ENCODE assay signal across 19 cellular contexts in the genomic region with DNA sequence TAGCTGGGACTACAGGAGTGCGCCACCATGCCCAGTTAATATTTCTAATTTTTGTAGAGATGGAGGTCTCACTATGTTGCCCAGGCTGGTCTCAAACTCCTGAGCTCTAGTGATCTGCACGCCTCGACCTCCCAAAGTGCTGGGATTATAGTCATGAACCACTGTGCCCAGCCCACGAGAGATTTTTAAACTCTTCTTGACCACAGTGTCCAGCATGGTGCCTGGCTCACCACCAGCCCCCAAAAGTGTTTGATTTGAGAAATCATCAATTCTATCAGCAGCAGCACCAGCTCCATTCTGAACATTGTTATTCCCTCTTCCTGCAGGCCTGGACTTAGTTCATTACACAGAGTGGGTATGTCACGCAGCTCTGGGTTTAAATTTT. TPM values are rescaled to one million over a fixed set of nuclear protein-coding genes. Genes with fewer than 3 reads are reported as not detected.
DNase-seq lines count a peak whose midpoint lies in the region; ATAC-seq and TF ChIP-seq lines count a peak whose summit lies in the region.
"Had no signal": no experiment of that assay in that cellular context is flagged by ENCODE, and none has a peak within 500 bp of the region (broad histone marks: within the 10 kb centered on the region; RNA-seq: fewer than 3 reads in every experiment).

No MANE protein-coding gene starts in this region.

- H3K27me3 ChIP-seq in SK-N-SH (ENCODE audit: insufficient read depth): no peaks in the 10 kb centered on the region
- H3K27me3 ChIP-seq in colonic mucosa: no peaks in the 10 kb centered on the region
- peaks cover 0 to 5% of the 10 kb centered on the region in 2 experiments for H3K27me3 ChIP-seq in mesenchymal stem cell (ENCODE audit: control insufficient read depth in 1 of 2, insufficient read depth in 1 of 2, low read length in 2 of 2)
- H3K27me3 ChIP-seq in stomach smooth muscle (ENCODE audit: control insufficient read depth in 1 of 2, insufficient read depth in 2 of 2, low read length in 2 of 2): no peaks in the 10 kb centered on the region
- H3K27me3 ChIP-seq: suprapubic skin had no signal

- TF ChIP-seq EP300 in SK-N-SH (IDR thresholded peaks at IDR 0.05; ENCODE audit: borderline replicate concordance in 1 of 2, low read depth in 1 of 2, low read length in 1 of 2): no peak

- peak overlapping the region; percentile 82 to 96 for H2BK12ac ChIP-seq in mesenchymal stem cell (ENCODE audit: low read length in 2 of 2)

- H2BK120ac ChIP-seq in mesenchymal stem cell (ENCODE audit: low read depth, low read length): peak overlapping the region; percentile 56

- peak overlapping the region; percentile 78 to 88 for H3K18ac ChIP-seq in mesenchymal stem cell (ENCODE audit: low read depth in 1 of 2, low read length in 2 of 2)

- H3K4ac ChIP-seq in mesenchymal stem cell (ENCODE audit: low read depth in 1 of 2, low read length in 2 of 2): peak overlapping the region; percentile 61 to 83

- H3K4me2 ChIP-seq in SK-N-SH: 0 out of 2 replicates have a peak overlapping the region, but pooled peaks have one; percentile 18
- no peak overlapping the region for H3K4me2 ChIP-seq in mesenchymal stem cell (ENCODE audit: low read length, poor library complexity, severe bottlenecking)

- ATAC-seq in SK-N-SH treated with all-trans-retinoic acid at 6 μM for 48 hours: no peak
- no peak for ATAC-seq in HG03139 (IDR thresholded peaks at IDR 0.05; ENCODE audit: unreplicated experiment)
- no peak for ATAC-seq in GM19397 (IDR thresholded peaks at IDR 0.05; ENCODE audit: unreplicated experiment)

- H2AK5ac ChIP-seq in mesenchymal stem cell (ENCODE audit: low read length, severe bottlenecking): peak overlapping the region; percentile 36

- H3K79me1 ChIP-seq in mesenchymal stem cell (replicated peaks; ENCODE audit: low read length, poor library complexity, severe bottlenecking): no peaks in the 10 kb centered on the region

- H4K8ac ChIP-seq in mesenchymal stem cell (ENCODE audit: low read length): peak overlapping the region; percentile 37

- H3K9me3 ChIP-seq in SK-N-SH (no peaks in the 10 kb centered on the region), colonic mucosa (no peaks in the 10 kb centered on the region), mesenchymal stem cell (ENCODE audit: control insufficient read depth, low read length) (no peaks in the 10 kb centered on the region), stomach smooth muscle (ENCODE audit: control insufficient read depth in 2 of 2, low read length in 2 of 2) (no peaks in the 10 kb centered on the region)
- H3K9me3 ChIP-seq: suprapubic skin had no signal

- WGBS in SK-N-SH (ENCODE audit: low lambda C conversion rate): 79% methylated on average over 5 of the region's 5 CpGs
- WGBS in mesenchymal stem cell: 97% methylated on average over 5 of the region's 5 CpGs

- H4K91ac ChIP-seq in mesenchymal stem cell (ENCODE audit: low read length): peak overlapping the region; percentile 94

- H3K9me2 ChIP-seq in SK-N-SH: no peaks in the 10 kb centered on the region

- H3K79me2 ChIP-seq in SK-N-SH (ENCODE audit: insufficient read depth): peaks cover 33% of the 10 kb centered on the region

- H2AFZ ChIP-seq in SK-N-SH (ENCODE audit: low read depth): no peak overlapping the region
- H2AFZ ChIP-seq in mesenchymal stem cell (ENCODE audit: low read depth, low read length): no peak overlapping the region

- TF ChIP-seq RAD21 in SK-N-SH (IDR thresholded peaks at IDR 0.05; ENCODE audit: low read length): no peak

- intact Hi-C loops in colonic mucosa (cut with DNase I): loop anchor here (5.0 kb wide), 4 partner anchors 55 to 110 kb away; no protein-coding TSS in a partner anchor

- H3K27ac ChIP-seq in SK-N-SH (ENCODE audit: low read depth in 2 of 2, low read length in 1 of 2) (peak overlapping the region in 1 of 2 experiments; percentile 76; a peak in 3 of 4 replicates), colonic mucosa (peak overlapping the region; percentile 20), mesenchymal stem cell (ENCODE audit: low read length, poor library complexity, severe bottlenecking) (peak overlapping the region; percentile 16), stomach smooth muscle (ENCODE audit: low read length) (peak overlapping the region; percentile 55)
- H3K27ac ChIP-seq: 22Rv1, suprapubic skin had no signal

- H3K4me1 ChIP-seq in SK-N-SH (ENCODE audit: control insufficient read depth in 1 of 2, insufficient read depth in 2 of 2, low read depth in 1 of 2, low read length in 1 of 2) (peaks cover 34 to 43% of the 10 kb centered on the region in 2 experiments), colonic mucosa (no peaks in the 10 kb centered on the region), mesenchymal stem cell (ENCODE audit: control insufficient read depth, insufficient read depth, low read depth, low read length) (peaks cover 27% of the 10 kb centered on the region), stomach smooth muscle (ENCODE audit: control insufficient read depth, insufficient read depth, low read length) (peaks cover 65% of the 10 kb centered on the region)

- no peak overlapping the region for H2BK5ac ChIP-seq in mesenchymal stem cell (ENCODE audit: low read depth, low read length, poor library complexity, severe bottlenecking)

- no peak overlapping the region for H3K4me3 ChIP-seq in SK-N-SH (ENCODE audit: low read depth in 2 of 2, low read length in 1 of 2)
- no peak overlapping the region for H3K4me3 ChIP-seq in colonic mucosa
- H3K4me3 ChIP-seq in mesenchymal stem cell (ENCODE audit: insufficient read depth in 1 of 2, low read depth in 1 of 2, low read length in 2 of 2): no peak overlapping the region
- no peak overlapping the region for H3K4me3 ChIP-seq in stomach smooth muscle (ENCODE audit: low read length in 2 of 2)
- H3K4me3 ChIP-seq: suprapubic skin had no signal

- TF ChIP-seq CTCF in SK-N-SH (IDR thresholded peaks at IDR 0.05) (no peak), colonic mucosa (IDR thresholded peaks at IDR 0.05) (no peak)

- peaks cover 0 to 3% of the 10 kb centered on the region in 2 experiments for H3K36me3 ChIP-seq in SK-N-SH (replicated peaks in 1 of 2; ENCODE audit: control insufficient read depth in 1 of 2, insufficient read depth in 2 of 2, low read length in 1 of 2)
- no peaks in the 10 kb centered on the region for H3K36me3 ChIP-seq in colonic mucosa
- H3K36me3 ChIP-seq in mesenchymal stem cell (ENCODE audit: control insufficient read depth in 1 of 2, insufficient read depth in 2 of 2, low read depth in 1 of 2, low read length in 2 of 2): no peaks in the 10 kb centered on the region
- no peaks in the 10 kb centered on the region for H3K36me3 ChIP-seq in stomach smooth muscle (ENCODE audit: control insufficient read depth in 2 of 2, insufficient read depth in 2 of 2, low read length in 2 of 2)
- H3K36me3 ChIP-seq: suprapubic skin had no signal

- no peak for DNase-seq in SK-N-SH
- DNase-seq in colonic mucosa: no peak
- no peak for DNase-seq in mesenchymal stem cell
- DNase-seq in NCI-H187 treated with DMSO at 0.1 percent for 48 hours (lab: John Stamatoyannopoulos, UW): no peak
- DNase-seq: activated CD4-positive, alpha-beta T cell treated with anti-CD3 and anti-CD28 coated beads, Interleukin-2, amount 50 U/mL, for 4 hours; activated T-cell treated with anti-CD3 and anti-CD28 coated beads, Interleukin-2, amount 50 U/mL, for 24 hours; caudate nucleus; CD4-positive, CD25-positive, alpha-beta regulatory T cell; glutamatergic neuron; naive B cell; NCI-H1930; NCI-H524 treated with DMSO at 0.1 percent for 48 hours; stimulated activated CD4-positive, alpha-beta T cell treated with anti-CD3 and anti-CD28 coated beads, Interleukin-1b, Interleukin-23, amount 100 ng/mL, for 48 hours had no signal

- H4K20me1 ChIP-seq in SK-N-SH (ENCODE audit: insufficient read depth): no peaks in the 10 kb centered on the region

- H2BK15ac ChIP-seq in mesenchymal stem cell (ENCODE audit: low read depth, poor library complexity, severe bottlenecking): no peak overlapping the region

- H3K9ac ChIP-seq in SK-N-SH: peak overlapping the region; percentile 36; the same call in 1 of the 2 replicates
- no peak overlapping the region for H3K9ac ChIP-seq in colonic mucosa (ENCODE audit: low read depth in 2 of 2, low read length in 2 of 2)
- no peak overlapping the region for H3K9ac ChIP-seq in mesenchymal stem cell (ENCODE audit: low read length)
- H3K9ac ChIP-seq in stomach smooth muscle (ENCODE audit: low read length in 2 of 2): peak overlapping the region in 1 of 2 donors; percentile 21

- no peak overlapping the region for H3K14ac ChIP-seq in mesenchymal stem cell (ENCODE audit: low read length in 2 of 2)

- POLR2A ChIA-PET in SK-N-SH (lab: Yijun Ruan, JAX): no interaction called here

- CTCF ChIA-PET in SK-N-SH (lab: Yijun Ruan, JAX): interaction anchor here (0.7 to 8.1 kb wide), 12 partner anchors 10 to 603 kb away, joined by 3 to 63 read pairs (median 4); a partner anchor contains a TSS

- peaks cover 29% of the 10 kb centered on the region for H3F3A ChIP-seq in SK-N-SH (replicated peaks; ENCODE audit: insufficient read depth)

- H3K23ac ChIP-seq in mesenchymal stem cell (ENCODE audit: low read length in 2 of 2): no peak overlapping the region

TF ChIP-seq in SK-N-SH, 30 proteins besides CTCF, POLR2A, EP300 and RAD21 (continues in another document):
- no peak for TF ChIP-seq RXRA (IDR thresholded peaks at IDR 0.05; ENCODE audit: borderline replicate concordance, low read depth)
- TF ChIP-seq FOXM1 (IDR thresholded peaks at IDR 0.05; ENCODE audit: low read depth): no peak
- TF ChIP-seq GABPA (IDR thresholded peaks at IDR 0.05; ENCODE audit: low read depth): no peak
- no peak for TF ChIP-seq RFX5 (IDR thresholded peaks at IDR 0.05; ENCODE audit: low read length)
- TF ChIP-seq MXI1 (IDR thresholded peaks at IDR 0.05; ENCODE audit: low read depth, low read length): no peak
- TF ChIP-seq TAF1 (IDR thresholded peaks at IDR 0.05; ENCODE audit: borderline replicate concordance, low read depth, low read length): no peak
- no peak for TF ChIP-seq JUND (IDR thresholded peaks at IDR 0.05)
- no peak for TF ChIP-seq MEF2A (IDR thresholded peaks at IDR 0.05; ENCODE audit: borderline replicate concordance, low read depth)

TF ChIP-seq in SK-N-SH treated with all-trans-retinoic acid at 6 μM for 48 hours, 23 proteins besides CTCF, POLR2A, EP300 and RAD21:
- TF ChIP-seq PPARA (CRISPR knock-in tag; IDR thresholded peaks at IDR 0.05; ENCODE audit: borderline replicate concordance): no peak
- TF ChIP-seq ZFP30 (CRISPR knock-in tag; IDR thresholded peaks at IDR 0.05): no peak
- TF ChIP-seq GLIS3 (CRISPR knock-in tag; IDR thresholded peaks at IDR 0.05): no peak
- TF ChIP-seq TOX (CRISPR knock-in tag; IDR thresholded peaks at IDR 0.05; ENCODE audit: borderline replicate concordance): no peak
- no peak for TF ChIP-seq TCF4 (CRISPR knock-in tag; IDR thresholded peaks at IDR 0.05; ENCODE audit: borderline replicate concordance)

RNA-seq across cellular contexts. Expression of a gene that starts 2.4 kb away (rescaled TPM):
- polyA plus RNA-seq in SK-N-SH (2012; rRNA removed): 548 and 676 TPM in 2 replicates
- 278 and 460 TPM in 2 replicates for polyA plus RNA-seq in SK-N-SH (2012; cell fraction: cytosol; rRNA removed)
- 675 and 717 TPM in 2 replicates for polyA plus RNA-seq in SK-N-SH (2012; cell fraction: nucleus; rRNA removed)
- total RNA-seq in colonic mucosa: 10 to 100 TPM; 14.5 to 32.8 TPM
- polyA plus RNA-seq in mesenchymal stem cell (2013, experiment 1 of 2): 537 TPM
- 530 TPM for polyA plus RNA-seq in mesenchymal stem cell (2013, experiment 2 of 2)
- total RNA-seq: CD4-positive, CD25-positive, alpha-beta regulatory T cell had no signal
